1 cellular context compared by ENCODE assay signal in genomic region chr2:12715878-12716249, GRCh38.
TF ChIP-seq lines count a peak whose summit lies in the region.

No MANE protein-coding gene starts in this region.

TF ChIP-seq in K562, 482 proteins besides CTCF, POLR2A, EP300 and RAD21 (continued from another document and continues in another):
- TF ChIP-seq, protein P1, sequence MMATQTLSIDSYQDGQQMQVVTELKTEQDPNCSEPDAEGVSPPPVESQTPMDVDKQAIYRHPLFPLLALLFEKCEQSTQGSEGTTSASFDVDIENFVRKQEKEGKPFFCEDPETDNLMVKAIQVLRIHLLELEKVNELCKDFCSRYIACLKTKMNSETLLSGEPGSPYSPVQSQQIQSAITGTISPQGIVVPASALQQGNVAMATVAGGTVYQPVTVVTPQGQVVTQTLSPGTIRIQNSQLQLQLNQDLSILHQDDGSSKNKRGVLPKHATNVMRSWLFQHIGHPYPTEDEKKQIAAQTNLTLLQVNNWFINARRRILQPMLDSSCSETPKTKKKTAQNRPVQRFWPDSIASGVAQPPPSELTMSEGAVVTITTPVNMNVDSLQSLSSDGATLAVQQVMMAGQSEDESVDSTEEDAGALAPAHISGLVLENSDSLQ (IDR thresholded peaks at IDR 0.05) = no peak
- TF ChIP-seq DEAF1 (CRISPR knock-in tag; IDR thresholded peaks at IDR 0.05) (peak; percentile 64; the same call in 1 of the 2 replicates), SPI1 (IDR thresholded peaks at IDR 0.05; ENCODE audit: borderline replicate concordance, low read depth, low read length) (0 out of 2 replicates have a peak, but pooled peaks have one; percentile 20), TFAM (CRISPR knock-in tag; conservative IDR thresholded peaks at IDR 0.05) (no peak), POLR2G (IDR thresholded peaks at IDR 0.05; ENCODE audit: low read depth, low read length) (no peak), ZNF316 (IDR thresholded peaks at IDR 0.05) (no peak), PRDM10 (IDR thresholded peaks at IDR 0.05; ENCODE audit: partially characterized antibody) (no peak), FOXK2 (conservative IDR thresholded peaks at IDR 0.05 in 1 of 2, IDR thresholded peaks at IDR 0.05 in 1 of 2; ENCODE audit: low read depth in 2 of 2) (no peak), ARID2 (IDR thresholded peaks at IDR 0.05) (no peak), MLLT1 (IDR thresholded peaks at IDR 0.05) (no peak), POLR2AphosphoS2 (IDR thresholded peaks at IDR 0.05; ENCODE audit: low read length) (no peak), BCOR (IDR thresholded peaks at IDR 0.05) (no peak), ZNF609 (CRISPR knock-in tag; IDR thresholded peaks at IDR 0.05; ENCODE audit: borderline replicate concordance) (no peak), FIP1L1 (IDR thresholded peaks at IDR 0.05; ENCODE audit: low read depth, low read length, poor library complexity, severe bottlenecking) (no peak), ARHGAP35 (IDR thresholded peaks at IDR 0.05; ENCODE audit: partially characterized antibody) (no peak), PURB (CRISPR knock-in tag; IDR thresholded peaks at IDR 0.05; ENCODE audit: low read depth) (no peak), ATF1 (CRISPR knock-in tag; IDR thresholded peaks at IDR 0.05) (no peak), ATF1 (tag; IDR thresholded peaks at IDR 0.05) (no peak), MXD1 (CRISPR knock-in tag; IDR thresholded peaks at IDR 0.05; ENCODE audit: borderline replicate concordance, poor library complexity, severe bottlenecking) (no peak), NEUROD1 (IDR thresholded peaks at IDR 0.05; ENCODE audit: borderline replicate concordance, low read depth, low read length, partially characterized antibody) (peak; percentile 10), GABPA (tag; conservative IDR thresholded peaks at IDR 0.05; ENCODE audit: low read depth) (peak; percentile 44), ZBTB33 (CRISPR knock-in tag; IDR thresholded peaks at IDR 0.05) (no peak), NFIC (IDR thresholded peaks at IDR 0.05) (0 out of 2 replicates have a peak, but pooled peaks have one; percentile 10), HNRNPLL (IDR thresholded peaks at IDR 0.05; ENCODE audit: low read depth, low read length, poor library complexity, severe bottlenecking) (no peak), ZNF24 (IDR thresholded peaks at IDR 0.05) (no peak), CAMTA2 (CRISPR knock-in tag; conservative IDR thresholded peaks at IDR 0.05) (no peak), TRIM28 (IDR thresholded peaks at IDR 0.05) (no peak), JUNB (CRISPR knock-in tag; conservative IDR thresholded peaks at IDR 0.05) (no peak), RBM14 (IDR thresholded peaks at IDR 0.05; ENCODE audit: borderline replicate concordance, insufficient read depth, low read depth, low read length) (no peak), PHB2 (IDR thresholded peaks at IDR 0.05; ENCODE audit: low read depth) (no peak), SMC3 (conservative IDR thresholded peaks at IDR 0.05; ENCODE audit: insufficient read depth, low read depth, low read length) (peak; percentile 76)
- TF ChIP-seq, protein P2, sequence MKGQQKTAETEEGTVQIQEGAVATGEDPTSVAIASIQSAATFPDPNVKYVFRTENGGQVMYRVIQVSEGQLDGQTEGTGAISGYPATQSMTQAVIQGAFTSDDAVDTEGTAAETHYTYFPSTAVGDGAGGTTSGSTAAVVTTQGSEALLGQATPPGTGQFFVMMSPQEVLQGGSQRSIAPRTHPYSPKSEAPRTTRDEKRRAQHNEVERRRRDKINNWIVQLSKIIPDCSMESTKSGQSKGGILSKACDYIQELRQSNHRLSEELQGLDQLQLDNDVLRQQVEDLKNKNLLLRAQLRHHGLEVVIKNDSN (CRISPR knock-in tag; IDR thresholded peaks at IDR 0.05) = no peak
- TF ChIP-seq, protein P3, sequence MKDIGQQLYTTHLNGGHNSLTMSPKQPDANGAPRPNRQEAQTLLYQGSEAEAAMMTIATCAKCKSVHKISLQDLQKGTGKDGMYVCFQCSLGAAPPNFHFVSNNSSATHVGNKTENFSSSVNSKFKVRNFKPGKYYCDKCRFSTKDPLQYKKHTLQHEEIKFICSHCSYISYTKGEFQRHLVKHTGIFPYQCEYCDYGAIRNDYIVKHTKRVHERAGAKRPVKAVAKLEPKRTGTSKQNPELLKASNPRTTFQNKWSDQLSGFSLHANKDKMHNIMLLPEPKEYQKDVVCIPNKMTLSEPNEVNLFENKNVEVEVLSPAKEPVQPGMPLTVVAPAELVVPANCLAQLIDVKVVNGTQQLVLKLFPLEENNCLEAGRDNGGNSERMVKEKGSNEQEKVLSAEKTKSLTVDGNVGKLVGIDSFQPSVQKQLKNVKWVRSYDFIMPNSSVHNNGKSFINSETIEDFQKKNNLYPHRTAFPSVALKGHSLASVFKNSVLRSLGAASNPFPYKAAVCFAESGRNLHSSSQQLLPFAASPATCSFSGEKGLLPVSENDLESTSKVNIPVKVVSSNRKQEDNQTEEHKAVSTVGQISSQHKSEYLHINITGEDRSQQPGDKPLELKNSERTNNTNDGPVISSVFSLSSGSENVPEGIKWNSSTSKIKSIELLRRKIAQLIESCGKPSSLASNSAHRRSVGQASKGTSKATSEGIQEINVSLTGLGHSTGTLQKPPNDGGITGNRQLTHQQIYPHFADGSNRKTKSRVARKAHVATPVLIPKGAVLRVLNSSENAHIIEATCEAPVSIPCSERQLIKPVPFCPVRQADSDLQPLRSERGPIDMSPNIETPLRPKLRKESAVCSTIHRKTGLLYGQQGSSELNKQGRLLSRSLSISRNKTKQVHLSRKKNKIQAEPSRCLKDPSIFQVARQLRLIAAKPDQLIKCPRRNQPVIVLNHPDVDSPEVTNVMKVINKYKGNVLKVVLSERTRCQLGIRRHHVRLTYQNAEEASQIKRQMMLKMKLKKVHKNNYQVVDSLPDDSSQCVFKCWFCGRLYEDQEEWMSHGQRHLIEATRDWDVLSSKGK (CRISPR knock-in tag; IDR thresholded peaks at IDR 0.05) = no peak
- TF ChIP-seq, protein P4, sequence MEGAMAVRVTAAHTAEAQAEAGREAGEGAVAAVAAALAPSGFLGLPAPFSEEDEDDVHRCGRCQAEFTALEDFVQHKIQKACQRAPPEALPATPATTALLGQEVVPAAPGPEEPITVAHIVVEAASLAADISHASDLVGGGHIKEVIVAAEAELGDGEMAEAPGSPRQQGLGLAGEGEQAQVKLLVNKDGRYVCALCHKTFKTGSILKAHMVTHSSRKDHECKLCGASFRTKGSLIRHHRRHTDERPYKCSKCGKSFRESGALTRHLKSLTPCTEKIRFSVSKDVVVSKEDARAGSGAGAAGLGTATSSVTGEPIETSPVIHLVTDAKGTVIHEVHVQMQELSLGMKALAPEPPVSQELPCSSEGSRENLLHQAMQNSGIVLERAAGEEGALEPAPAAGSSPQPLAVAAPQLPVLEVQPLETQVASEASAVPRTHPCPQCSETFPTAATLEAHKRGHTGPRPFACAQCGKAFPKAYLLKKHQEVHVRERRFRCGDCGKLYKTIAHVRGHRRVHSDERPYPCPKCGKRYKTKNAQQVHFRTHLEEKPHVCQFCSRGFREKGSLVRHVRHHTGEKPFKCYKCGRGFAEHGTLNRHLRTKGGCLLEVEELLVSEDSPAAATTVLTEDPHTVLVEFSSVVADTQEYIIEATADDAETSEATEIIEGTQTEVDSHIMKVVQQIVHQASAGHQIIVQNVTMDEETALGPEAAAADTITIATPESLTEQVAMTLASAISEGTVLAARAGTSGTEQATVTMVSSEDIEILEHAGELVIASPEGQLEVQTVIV (CRISPR knock-in tag; IDR thresholded peaks at IDR 0.05; ENCODE audit: borderline replicate concordance) = no peak
